ENCODE assay signal across 23 cellular contexts in the genomic region with DNA sequence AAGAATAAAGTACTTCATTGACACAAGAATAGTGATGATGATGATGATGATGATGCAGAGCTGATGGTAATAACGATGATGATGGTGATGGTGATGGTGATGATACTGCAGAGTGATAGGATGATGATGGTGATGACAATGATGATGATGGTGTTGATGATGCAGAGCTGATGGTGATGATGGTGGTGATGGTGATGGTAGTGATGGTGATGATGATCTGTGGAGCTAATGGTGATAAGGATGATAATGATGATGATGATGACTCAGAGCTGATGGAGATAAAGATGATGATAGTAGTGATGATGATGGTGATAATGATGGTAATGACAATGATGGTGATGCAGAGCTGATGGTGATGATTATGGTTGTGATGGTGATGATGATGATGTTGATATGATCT.
DNase-seq lines count a peak whose midpoint lies in the region; ATAC-seq, FAIRE-seq and TF ChIP-seq lines count a peak whose summit lies in the region.
"Had no signal": no experiment of that assay in that cellular context is flagged by ENCODE, and none has a peak within 500 bp of the region (broad histone marks: within the 10 kb centered on the region; RNA-seq: fewer than 3 reads in every experiment).

No MANE protein-coding gene starts in this region.

- H3K27me3 ChIP-seq in IMR-90 (ENCODE audit: control insufficient read depth, insufficient read depth, low read length) (no peaks in the 10 kb centered on the region), H1 (replicated peaks in 1 of 4; ENCODE audit: control insufficient read depth in 3 of 4, extremely low read depth in 1 of 4, insufficient read depth in 3 of 4, low read length in 3 of 4) (no peaks in the 10 kb centered on the region)
- H3K27me3 ChIP-seq: BLaER1 treated with 17β-estradiol and CSF1 and Interleukin-3, amounts not matched to agents 10 nM and 100 nM had no signal

- no peaks in the 10 kb centered on the region for H4K20me1 ChIP-seq in IMR-90 (ENCODE audit: insufficient read depth, low read length)
- no peaks in the 10 kb centered on the region for H4K20me1 ChIP-seq in H1 (replicated peaks in 1 of 2; ENCODE audit: control insufficient read depth in 1 of 2, insufficient read depth in 2 of 2, low read length in 2 of 2)
- H4K20me1 ChIP-seq: BLaER1 treated with 17β-estradiol and CSF1 and Interleukin-3, amounts not matched to agents 10 nM and 100 nM had no signal

- no peak overlapping the region for H2AFZ ChIP-seq in IMR-90 (replicated peaks; ENCODE audit: low read length, poor library complexity)
- no peak overlapping the region for H2AFZ ChIP-seq in H1 (ENCODE audit: low read length)

- H2AK9ac ChIP-seq in IMR-90 (replicated peaks; ENCODE audit: low read depth, low read length, poor library complexity) = no peak overlapping the region

- H3K9me3 ChIP-seq in HEK293 (ENCODE audit: control insufficient read depth, insufficient read depth, low read depth, low read length) = no peaks in the 10 kb centered on the region
- peaks cover 8% of the 10 kb centered on the region; the same call in 1 of the 2 replicates for H3K9me3 ChIP-seq in IMR-90 (ENCODE audit: control insufficient read depth, insufficient read depth, low read length)
- no peaks in the 10 kb centered on the region for H3K9me3 ChIP-seq in H1 (ENCODE audit: insufficient read depth in 2 of 2, low read depth in 1 of 2, low read length in 1 of 2)
- H3K9me3 ChIP-seq: A549; BLaER1 treated with 17β-estradiol and CSF1 and Interleukin-3, amounts not matched to agents 10 nM and 100 nM; Caco-2 had no signal

- H3K9me1 ChIP-seq in IMR-90 (ENCODE audit: insufficient read depth, low read length) = no peaks in the 10 kb centered on the region

- H3K79me2 ChIP-seq in H1 (ENCODE audit: control insufficient read depth in 1 of 2, insufficient read depth in 2 of 2, low read length in 2 of 2) = no peaks in the 10 kb centered on the region

- no peaks in the 10 kb centered on the region for H3K4me1 ChIP-seq in HEK293 (ENCODE audit: control insufficient read depth, insufficient read depth, low read length)
- no peaks in the 10 kb centered on the region for H3K4me1 ChIP-seq in IMR-90 (ENCODE audit: control insufficient read depth, insufficient read depth, low read length)
- peaks cover 0 to 2% (median 0%) of the 10 kb centered on the region in 4 experiments; a peak in 2 of 7 replicates for H3K4me1 ChIP-seq in H1 (replicated peaks in 1 of 4; ENCODE audit: control insufficient read depth in 3 of 4, insufficient read depth in 4 of 4, low read length in 3 of 4)
- H3K4me1 ChIP-seq: A549; BLaER1 treated with 17β-estradiol and CSF1 and Interleukin-3, amounts not matched to agents 10 nM and 100 nM; Caco-2 had no signal

- no peak for TF ChIP-seq POLR2A in GM12891 (IDR thresholded peaks at IDR 0.05; ENCODE audit: low read depth, low read length)
- no peak for TF ChIP-seq POLR2A in IMR-90 (IDR thresholded peaks at IDR 0.05; ENCODE audit: low read depth, low read length)
- no peak for TF ChIP-seq POLR2A in H1 (IDR thresholded peaks at IDR 0.05; ENCODE audit: control extremely low read depth in 1 of 2, low read depth in 2 of 2, low read length in 2 of 2)

- WGBS in IMR-90 (ENCODE audit: extremely low coverage in 2 of 2, insufficient read length in 1 of 2), 2 experiments = 15% methylated on average over 1 of the region's 1 CpG; no CpG with 5 or more reads in 1 of the 2 experiments
- 83% methylated on average over 1 of the region's 1 CpG; no CpG with 5 or more reads in 1 of the 2 experiments for WGBS in H1 (ENCODE audit: extremely low coverage in 1 of 2, insufficient coverage in 1 of 2, insufficient read length in 1 of 2, insufficient replicate concordance in 2 of 2, low coverage in 1 of 2, low lambda C conversion rate in 2 of 2, missing lambda C conversion rate in 1 of 2), 2 experiments

- no peak overlapping the region for H3K4me3 ChIP-seq in HEK293 (ENCODE audit: low read depth, low read length)
- H3K4me3 ChIP-seq in IMR-90 (ENCODE audit: insufficient read depth, low read depth, low read length) = no peak overlapping the region
- H3K4me3 ChIP-seq in H1 (ENCODE audit: extremely low read depth in 1 of 4, insufficient read depth in 2 of 4, low read depth in 3 of 4, low read length in 4 of 4) = no peak overlapping the region
- H3K4me3 ChIP-seq: A549; BLaER1 treated with 17β-estradiol and CSF1 and Interleukin-3, amounts not matched to agents 10 nM and 100 nM; GM12878 had no signal

- no peak overlapping the region for H2BK20ac ChIP-seq in IMR-90 (ENCODE audit: low read depth, low read length)
- H2BK20ac ChIP-seq in H1 (ENCODE audit: low read length) = no peak overlapping the region

- no peak for TF ChIP-seq CTCF in HEK293 (tag by site-specific recombination; IDR thresholded peaks at IDR 0.05)
- TF ChIP-seq CTCF in IMR-90 (conservative IDR thresholded peaks at IDR 0.05; ENCODE audit: low read depth, low read length) = no peak
- TF ChIP-seq CTCF in H1 (IDR thresholded peaks at IDR 0.05; ENCODE audit: control extremely low read depth in 1 of 3, insufficient read depth in 1 of 3, low read depth in 1 of 3, low read length in 3 of 3) = no peak

- no TSS peak for BruUV-seq in IMR-90 (replicated peaks; lab: Mats Ljungman, UMichigan)

- H3K14ac ChIP-seq in IMR-90 (replicated peaks; ENCODE audit: low read depth, low read length) = no peak overlapping the region
- no peak overlapping the region for H3K14ac ChIP-seq in H1 (ENCODE audit: insufficient read length)

- no peaks in the 10 kb centered on the region for H3K36me3 ChIP-seq in HEK293 (ENCODE audit: control insufficient read depth in 2 of 2, insufficient read depth in 1 of 2, low read length in 2 of 2)
- H3K36me3 ChIP-seq in IMR-90 (ENCODE audit: control insufficient read depth, insufficient read depth, low read length) = no peaks in the 10 kb centered on the region
- no peaks in the 10 kb centered on the region for H3K36me3 ChIP-seq in H1 (ENCODE audit: control insufficient read depth in 2 of 4, insufficient read depth in 4 of 4, low read length in 3 of 4)
- H3K36me3 ChIP-seq: BLaER1 treated with 17β-estradiol and CSF1 and Interleukin-3, amounts not matched to agents 10 nM and 100 nM had no signal

- in situ Hi-C loops in IMR-90 (cut with MboI; ENCODE audit: low sequenced_read_pairs) = no loop called here

- POLR2A ChIA-PET in HEK293 (lab: Yijun Ruan, JAX) (no interaction called here), IMR-90 (lab: Charles Lee; ENCODE audit: unreplicated experiment) (no interaction called here), H1 (lab: Charles Lee; ENCODE audit: partially characterized antibody) (interaction anchor here (1.2 kb wide), 1 partner anchor 85 kb away, joined by 3 read pairs; no protein-coding TSS in a partner anchor)

- H3K27ac ChIP-seq in HEK293 (ENCODE audit: extremely low read depth, low read depth, low read length) = no peak overlapping the region
- H3K27ac ChIP-seq in IMR-90 (ENCODE audit: insufficient read depth, low read length) = no peak overlapping the region
- H3K27ac ChIP-seq in H1 (ENCODE audit: low read depth, low read length) = no peak overlapping the region
- H3K27ac ChIP-seq: A549; BLaER1 treated with 17β-estradiol and CSF1 and Interleukin-3, amounts not matched to agents 10 nM and 100 nM; C4-2B had no signal

- H3K56ac ChIP-seq in IMR-90 (ENCODE audit: extremely low read depth, insufficient read depth, low read length) (no peak overlapping the region), H1 (replicated peaks; ENCODE audit: insufficient read length, low read depth, low read length) (no peak overlapping the region)

- no peak overlapping the region for H2BK15ac ChIP-seq in IMR-90 (ENCODE audit: low read depth, low read length)
- H2BK15ac ChIP-seq in H1 (ENCODE audit: low read length) = no peak overlapping the region

- ATAC-seq in IMR-90 (ENCODE audit: low read depth) = no peak
- ATAC-seq: A549; CD8-positive, alpha-beta T cell; GM12878 had no signal

- intact Hi-C loops in IMR-90 (cut with micrococcal nuclease) = no loop called here

- FAIRE-seq in GM12891 (lab: Jason Lieb, UNC) (peak; percentile 72), H1 (lab: Jason Lieb, UNC) (no peak)
- FAIRE-seq: A549, D721Med, GM12878, GM19239 had no signal

- CTCF ChIA-PET in HEK293 (lab: Yijun Ruan, JAX) = interaction anchor here (0.6 kb wide), 1 partner anchor 856 kb away, joined by 3 read pairs; no protein-coding TSS in a partner anchor
- CTCF ChIA-PET in IMR-90 (lab: Yijun Ruan, JAX) = no interaction called here
- CTCF ChIA-PET in H1 (lab: Charles Lee; ENCODE audit: partially characterized antibody) = interaction anchor here (0.6 to 1.0 kb wide), 3 partner anchors 18 to 937 kb away, joined by 3 to 4 read pairs (median 3); no protein-coding TSS in a partner anchor

- H3K4me2 ChIP-seq in IMR-90 (ENCODE audit: low read depth, low read length) (no peak overlapping the region), H1 (ENCODE audit: insufficient read depth in 1 of 2, low read depth in 2 of 2, low read length in 2 of 2) (no peak overlapping the region)
- H3K4me2 ChIP-seq: A549; BLaER1 treated with 17β-estradiol and CSF1 and Interleukin-3, amounts not matched to agents 10 nM and 100 nM had no signal

- H2BK5ac ChIP-seq in IMR-90 (ENCODE audit: low read depth, low read length, poor library complexity, severe bottlenecking) (peak overlapping the region; percentile 18), H1 (ENCODE audit: low read depth, low read length) (no peak overlapping the region)

- H3K9ac ChIP-seq in IMR-90 (ENCODE audit: low read depth, low read length) (no peak overlapping the region), H1 (replicated peaks in 1 of 4; ENCODE audit: extremely low read depth in 1 of 4, low read depth in 3 of 4, low read length in 3 of 4) (no peak overlapping the region)
- H3K9ac ChIP-seq: BLaER1 treated with 17β-estradiol and CSF1 and Interleukin-3, amounts not matched to agents 10 nM and 100 nM had no signal

- no peak overlapping the region for H2BK120ac ChIP-seq in IMR-90 (ENCODE audit: low read depth, low read length)
- no peak overlapping the region for H2BK120ac ChIP-seq in H1 (replicated peaks; ENCODE audit: low read depth, low read length)

- DNase-seq in GM12891 (ENCODE audit: insufficient read length, low spot score) (no peak), IMR-90 (no peak), H1 (ENCODE audit: low read depth in 1 of 2, low spot score in 2 of 2) (no peak), DMS53 treated with DMSO at 0.1 percent for 48 hours (lab: John Stamatoyannopoulos, UW; ENCODE audit: unreplicated experiment) (no peak), 8988T (no peak), NCI-H1417 treated with DMSO at 0.1 percent for 48 hours (lab: John Stamatoyannopoulos, UW) (no peak), superior temporal gyrus (ENCODE audit: extremely low spot score) (no peak)
- DNase-seq: AML-193; Caco-2; Calu3; CD4-positive, alpha-beta T cell; CD8-positive, alpha-beta T cell; DMS79; DND-41; EL; GDM1 had no signal

- H3K18ac ChIP-seq in IMR-90 (ENCODE audit: low read depth, low read length) = no peak overlapping the region
- no peak overlapping the region for H3K18ac ChIP-seq in H1 (ENCODE audit: extremely low read depth, low read length)

- H4K8ac ChIP-seq in IMR-90 (ENCODE audit: low read depth in 2 of 2, low read length in 2 of 2) = no peak overlapping the region
- no peak overlapping the region for H4K8ac ChIP-seq in H1 (ENCODE audit: extremely low read depth, insufficient read depth, low read length)

- H3K23ac ChIP-seq in IMR-90 (ENCODE audit: low read depth, low read length) (no peak overlapping the region), H1 (ENCODE audit: insufficient read length) (no peak overlapping the region)

- dilution Hi-C loops in IMR-90 (cut with HindIII; ENCODE audit: low sequenced_read_pairs, unreplicated experiment) = no loop called here

- no peak overlapping the region for H4K5ac ChIP-seq in IMR-90 (ENCODE audit: low read depth, low read length)
- no peak overlapping the region for H4K5ac ChIP-seq in H1 (ENCODE audit: insufficient read length, low read depth, low read length)

- no peak overlapping the region for H3K4ac ChIP-seq in IMR-90 (ENCODE audit: low read depth, low read length)
- no peak overlapping the region for H3K4ac ChIP-seq in H1 (replicated peaks; ENCODE audit: insufficient read length, low read depth, low read length)

- TF ChIP-seq RAD21 in IMR-90 (IDR thresholded peaks at IDR 0.05; ENCODE audit: low read length) (no peak), H1 (IDR thresholded peaks at IDR 0.05 in 1 of 2, conservative IDR thresholded peaks at IDR 0.05 in 1 of 2; ENCODE audit: low read depth in 2 of 2, low read length in 2 of 2) (no peak)

- no peak for TF ChIP-seq EP300 in H1 (IDR thresholded peaks at IDR 0.05; ENCODE audit: borderline replicate concordance in 1 of 2, low read depth in 2 of 2, low read length in 2 of 2)

- peaks cover 4% of the 10 kb centered on the region; the same call in 1 of the 2 replicates for H3K23me2 ChIP-seq in H1 (ENCODE audit: low read depth, low read length)

- no peak overlapping the region; the same call in 1 of the 2 replicates for H2BK12ac ChIP-seq in H1 (ENCODE audit: low read depth, low read length)

- H4K91ac ChIP-seq in IMR-90 (ENCODE audit: insufficient read depth, low read depth, low read length) (no peak overlapping the region), H1 (replicated peaks; ENCODE audit: insufficient read length, low read length) (peak overlapping the region; percentile 57)

- no peak overlapping the region for H2AK5ac ChIP-seq in IMR-90 (ENCODE audit: low read depth, low read length)
- H2AK5ac ChIP-seq in H1 (ENCODE audit: low read depth, low read length) = no peak overlapping the region

- H3K79me1 ChIP-seq in IMR-90 (ENCODE audit: low read depth in 1 of 2, low read length in 2 of 2) = no peaks in the 10 kb centered on the region
- no peaks in the 10 kb centered on the region for H3K79me1 ChIP-seq in H1 (ENCODE audit: low read depth, low read length)
